8 cellular contexts compared by ENCODE assay signal in the genomic region with DNA sequence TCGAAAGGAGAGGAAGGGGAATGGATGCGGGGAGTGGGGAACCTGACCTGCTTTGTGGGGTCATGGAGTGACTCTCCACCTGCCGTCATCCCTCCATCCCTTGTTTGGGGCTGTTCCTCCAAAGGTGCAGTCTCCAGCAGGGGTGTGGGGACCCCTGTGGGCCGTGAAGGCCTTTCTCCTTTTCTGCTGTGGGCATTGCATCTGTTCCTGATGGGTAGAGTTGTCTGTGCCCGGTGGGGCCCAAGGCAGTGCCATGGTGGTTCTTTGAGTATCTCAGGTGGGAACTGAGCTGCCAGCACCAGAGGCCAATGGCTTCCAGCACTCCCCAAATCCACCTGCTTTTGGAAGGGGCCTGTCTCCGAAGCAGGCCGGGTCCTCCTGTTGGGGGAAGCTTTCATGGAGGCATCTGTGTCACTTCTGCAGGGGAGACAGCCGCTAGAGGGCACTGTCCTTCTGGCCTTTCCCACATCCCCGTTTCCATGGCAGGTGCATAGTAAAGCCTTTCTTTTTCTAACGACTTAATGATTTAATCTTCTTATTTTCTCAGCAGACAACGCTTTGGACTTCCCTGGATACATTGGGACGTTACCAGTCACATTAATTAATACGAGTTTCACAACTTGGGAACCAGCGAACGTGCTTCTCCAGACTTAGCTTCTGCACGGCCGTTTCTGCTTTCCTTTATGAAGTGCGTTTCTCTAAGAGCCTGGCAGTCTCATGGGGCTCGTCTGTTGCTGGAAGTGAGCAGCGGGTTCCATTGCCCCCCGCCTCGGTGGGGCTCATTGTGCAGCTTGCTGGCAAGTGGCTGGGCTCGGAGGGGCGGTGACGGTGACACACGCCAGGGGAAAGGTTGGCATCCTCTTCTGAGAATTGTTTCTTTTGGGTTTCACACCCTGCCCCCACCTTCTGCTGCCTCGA. TPM values are rescaled to one million over a fixed set of nuclear protein-coding genes. Genes with fewer than 3 reads are reported as not detected.
DNase-seq lines count a peak whose midpoint lies in the region; ATAC-seq and TF ChIP-seq lines count a peak whose summit lies in the region.

No MANE protein-coding gene starts in this region.

- H3K36me3 ChIP-seq in hepatocyte (replicated peaks; ENCODE audit: insufficient read depth, low read depth), result peaks cover 3% of the 10 kb centered on the region

- 55% methylated on average over 27 of the region's 27 CpGs for WGBS in hepatocyte (ENCODE audit: low lambda C conversion rate, missing lambda C conversion rate)

- no peaks in the 10 kb centered on the region for H3K9me2 ChIP-seq in hepatocyte (replicated peaks; ENCODE audit: insufficient read depth)

- H3K27ac ChIP-seq in hepatocyte, result no peak overlapping the region

- no peaks in the 10 kb centered on the region for H3K27me3 ChIP-seq in hepatocyte

- DNase-seq in GM03348 (ENCODE audit: low spot score) (peak; percentile 88), NCI-H128 (lab: John Stamatoyannopoulos, UW; ENCODE audit: unreplicated experiment) (peak; percentile 77), T-helper 9 cell (peak; percentile 65), astrocyte of the cerebellum (ENCODE audit: low read depth) (peak; percentile 63), hepatocyte (ENCODE audit: low spot score) (peak; percentile 88), sciatic nerve (ENCODE audit: low spot score) (peak; percentile 88)

- H3K4me2 ChIP-seq in hepatocyte, result no peak overlapping the region

- H3K79me2 ChIP-seq in hepatocyte, result no peaks in the 10 kb centered on the region

- H3K9me3 ChIP-seq in hepatocyte (ENCODE audit: low read depth), result no peaks in the 10 kb centered on the region

- in situ Hi-C loops in astrocyte of the cerebellum (cut with HindIII; ENCODE audit: low sequenced_read_pairs), result loop anchor here (5.0 to 10.0 kb wide), 4 partner anchors 89 to 471 kb away; no protein-coding TSS in a partner anchor

- H3K4me3 ChIP-seq in astrocyte of the cerebellum (ENCODE audit: low read depth, low read length) (no peak overlapping the region), hepatocyte (no peak overlapping the region)

- ATAC-seq in sciatic nerve (no peak), GM18858 (IDR thresholded peaks at IDR 0.05; ENCODE audit: unreplicated experiment) (no peak), HG02870 (IDR thresholded peaks at IDR 0.05; ENCODE audit: unreplicated experiment) (no peak)

- no peak overlapping the region for H2AFZ ChIP-seq in hepatocyte

- TF ChIP-seq CTCF in astrocyte of the cerebellum (IDR thresholded peaks at IDR 0.05; ENCODE audit: low read depth, low read length, missing control alignments) (peak; percentile 96), hepatocyte (IDR thresholded peaks at IDR 0.05; ENCODE audit: poor library complexity) (peak; percentile 81)

- H3K4me1 ChIP-seq in hepatocyte (ENCODE audit: insufficient read depth), result no peaks in the 10 kb centered on the region

- intact Hi-C loops in sciatic nerve (cut with DNase I), result no loop called here

- no peaks in the 10 kb centered on the region for H4K20me1 ChIP-seq in hepatocyte (ENCODE audit: insufficient read depth, poor library complexity, severe bottlenecking)

RNA-seq across cellular contexts. Expression of gene PARVB, which starts 57.1 kb away (rescaled TPM):
- 8.0 and 10.2 TPM in 2 replicates for total RNA-seq in hepatocyte
- polyA plus RNA-seq in hepatocyte, result 11.2 and 13.9 TPM in 2 replicates
- 38.2 TPM for total RNA-seq in sciatic nerve
